In genomic region chr11:32893091-32893946, GRCh38 we compare ENCODE assay signal across 8 cellular contexts. TPM values are rescaled to one million over a fixed set of nuclear protein-coding genes. Genes with fewer than 3 reads are reported as not detected.
DNase-seq lines count a peak whose midpoint lies in the region; ATAC-seq and TF ChIP-seq lines count a peak whose summit lies in the region.

No MANE protein-coding gene starts in this region.

- H3K4me1 ChIP-seq in upper lobe of left lung: peaks cover 12 to 22% (median 20%) of the 10 kb centered on the region in 4 donors

- TF ChIP-seq POLR2A in upper lobe of left lung (IDR thresholded peaks at IDR 0.05): peak in 1 of 4 donors; percentile 35

- H3K9me3 Mint-ChIP-seq in osteocyte (ENCODE audit: unreplicated experiment): no peaks in the 10 kb centered on the region

- no peak for TF ChIP-seq EP300 in upper lobe of left lung (IDR thresholded peaks at IDR 0.05)

- H3K27ac Mint-ChIP-seq in osteocyte (ENCODE audit: unreplicated experiment): peak overlapping the region; percentile 94

- H3K27me3 Mint-ChIP-seq in osteocyte (ENCODE audit: unreplicated experiment): no peaks in the 10 kb centered on the region

- peak; percentile 14 for ATAC-seq in GM19025 (IDR thresholded peaks at IDR 0.05; ENCODE audit: low read depth, unreplicated experiment)
- ATAC-seq in HG03196 (IDR thresholded peaks at IDR 0.05; ENCODE audit: unreplicated experiment): peak; percentile 26
- ATAC-seq in upper lobe of left lung (ENCODE audit: low FRiP score in 2 of 2): peak; percentile 62 to 73

- H3K27ac ChIP-seq in upper lobe of left lung: peak overlapping the region; percentile 91 to 97 (median 94)

- H3K9me3 ChIP-seq in upper lobe of left lung: no peaks in the 10 kb centered on the region

- peak overlapping the region; percentile 82 to 99 (median 94) for H3K4me3 ChIP-seq in upper lobe of left lung

- H3K36me3 Mint-ChIP-seq in osteocyte (ENCODE audit: unreplicated experiment): no peaks in the 10 kb centered on the region

- H3K4me1 Mint-ChIP-seq in osteocyte (ENCODE audit: unreplicated experiment): peaks cover 36% of the 10 kb centered on the region

- DNase-seq in C1 segment of cervical spinal cord (lab: John Stamatoyannopoulos, UW): peak in 12 of 14 donors; percentile 46 to 79 (median 61)
- DNase-seq in RKO (ENCODE audit: low spot score): peak; percentile 49
- peak; percentile 61 for DNase-seq in activated naive CD4-positive, alpha-beta T cell treated with anti-CD3 and anti-CD28 coated beads, Interleukin-2, amount 50 U/mL, for 16 hours
- peak; percentile 40 for DNase-seq in glomerular visceral epithelial cell (ENCODE audit: extremely low spot score)
- DNase-seq in osteocyte (ENCODE audit: extremely low spot score, unreplicated experiment): peak; percentile 88
- peak; percentile 72 to 92 for DNase-seq in upper lobe of left lung

- TF ChIP-seq CTCF in osteocyte (IDR thresholded peaks at IDR 0.05): peak; percentile 69
- TF ChIP-seq CTCF in upper lobe of left lung (IDR thresholded peaks at IDR 0.05): peak; percentile 34 to 53 (median 38)

- H3K4me3 Mint-ChIP-seq in osteocyte (ENCODE audit: unreplicated experiment): peak overlapping the region; percentile 97

- H3K36me3 ChIP-seq in upper lobe of left lung: no peaks in the 10 kb centered on the region

- 0 to 2% methylated on average over 2 to 38 of the region's 92 CpGs for WGBS in upper lobe of left lung, 2 donors

- no peaks in the 10 kb centered on the region for H3K27me3 ChIP-seq in upper lobe of left lung

RNA-seq across cellular contexts. Expression of gene QSER1, which starts 0.7 kb away (rescaled TPM):
- total RNA-seq in osteocyte: 29.2 and 32.4 TPM in 2 replicates
- 10 to 100 TPM; 17.5 to 53.0 (median 23.1) TPM for total RNA-seq in upper lobe of left lung

Comparison
In these comparisons a context has a peak if more than half of its experiments do, and no peak if none do; other contexts are left out.
1. Peak in every context shown above with its lines: DNase-seq, ATAC-seq, H3K4me3 ChIP-seq and H3K27ac ChIP-seq.
2. ATAC-seq: peak in every context shown above with its lines; median percentile 68 in upper lobe of left lung; 26 in HG03196; 14 in GM19025.